ENCODE assay signal across 15 cellular contexts in genomic region chr20:32464401-32465091, GRCh38.
A peak's percentile ranks its signal among the peaks of the same experiment; 100 is the strongest.
DNase-seq lines count a peak whose midpoint lies in the region; ATAC-seq, FAIRE-seq and TF ChIP-seq lines count a peak whose summit lies in the region.
"Had no signal": no experiment of that assay in that cellular context is flagged by ENCODE, and none has a peak within 500 bp of the region (broad histone marks: within the 10 kb centered on the region; RNA-seq: fewer than 3 reads in every experiment).

No MANE protein-coding gene starts in this region.

- no peaks in the 10 kb centered on the region for H3K27me3 Mint-ChIP-seq in CD4-positive, alpha-beta T cell
- H3K27me3 Mint-ChIP-seq in brain = no peaks in the 10 kb centered on the region
- H3K27me3 Mint-ChIP-seq: effector memory CD8-positive, alpha-beta T cell; T-cell had no signal

- no peak for ATAC-seq in CD4-positive, alpha-beta T cell (ENCODE audit: poor library complexity)
- ATAC-seq in HepG2 = no peak
- peak; percentile 2 for ATAC-seq in sciatic nerve
- no peak for ATAC-seq in HG03196 (IDR thresholded peaks at IDR 0.05; ENCODE audit: unreplicated experiment)
- ATAC-seq: effector memory CD8-positive, alpha-beta T cell; Panc1; T-cell had no signal

- DNase-seq in CD4-positive, alpha-beta T cell = no peak
- DNase-seq in HepG2 (ENCODE audit: low spot score) (no peak), sciatic nerve (ENCODE audit: low spot score) (no peak), NCI-H2227 treated with DMSO at 0.1 percent for 48 hours (lab: John Stamatoyannopoulos, UW) (no peak)
- no peak for DNase-seq in activated T-cell treated with anti-CD3 and anti-CD28 coated beads, Interleukin-2, amount 50 U/mL, for 48 hours
- no peak for DNase-seq in activated CD4-positive, alpha-beta T cell treated with anti-CD3 and anti-CD28 coated beads, Interleukin-2, amount 50 U/mL, for 4 hours
- DNase-seq: activated CD4-positive, CD25-positive, alpha-beta regulatory T cell; activated T-cell treated with anti-CD3 and anti-CD28 coated beads for 4 hours; DMS53; effector memory CD8-positive, alpha-beta T cell; NCI-H446; T-cell had no signal

- H3K36me3 ChIP-seq in HepG2 (replicated peaks in 1 of 2; ENCODE audit: control insufficient read depth in 1 of 2, insufficient read depth in 2 of 2, low read length in 2 of 2) = peaks cover 18 to 32% of the 10 kb centered on the region in 2 experiments; a peak in 4 of 5 replicates

- in situ Hi-C loops in HepG2 (cut with HindIII; ENCODE audit: extremely low pct_ligation_motif_present, low pct_unique_long_range_greater_than_20kb) = no loop called here

- BruUV-seq in HepG2 (replicated peaks; lab: Mats Ljungman, UMichigan) = no TSS peak

- no peak for TF ChIP-seq EP300 in HepG2 (IDR thresholded peaks at IDR 0.05; ENCODE audit: low read depth in 2 of 2, low read length in 2 of 2)
- TF ChIP-seq EP300 in HepG2 (CRISPR knock-in tag; IDR thresholded peaks at IDR 0.05; ENCODE audit: borderline replicate concordance) = no peak

- no peak overlapping the region; the same call in 1 of the 2 replicates for H3K4me2 ChIP-seq in HepG2 (ENCODE audit: low read depth, low read length)

- no peak overlapping the region for H2AFZ ChIP-seq in HepG2 (ENCODE audit: low read length)

- H3K4me3 ChIP-seq in HepG2 (replicated peaks in 1 of 3; ENCODE audit: insufficient read depth in 1 of 3, low read depth in 2 of 3, low read length in 3 of 3) = peak overlapping the region in 1 of 3 experiments; percentile 53; a peak in 1 of 6 replicates

- no peak for FAIRE-seq in HepG2 (lab: Jason Lieb, UNC)

- peak overlapping the region; percentile 65; the same call in 1 of the 2 replicates for H3K9ac ChIP-seq in HepG2 (ENCODE audit: insufficient read depth, low read depth, low read length)

- peaks cover 23% of the 10 kb centered on the region for H3K36me3 Mint-ChIP-seq in CD4-positive, alpha-beta T cell (ENCODE audit: low read depth)
- H3K36me3 Mint-ChIP-seq in brain = no peaks in the 10 kb centered on the region

- no peak overlapping the region for H3K4me3 Mint-ChIP-seq in CD4-positive, alpha-beta T cell
- H3K4me3 Mint-ChIP-seq in brain = no peak overlapping the region
- H3K4me3 Mint-ChIP-seq: effector memory CD8-positive, alpha-beta T cell; T-cell had no signal

- POLR2A ChIA-PET in CD4-positive, alpha-beta T cell (lab: Charles Lee) = no interaction called here
- POLR2A ChIA-PET in HepG2 (lab: Yijun Ruan, JAX) = interaction anchor here (1.0 kb wide), 1 partner anchor 10 kb away, joined by 3 read pairs; no protein-coding TSS in a partner anchor

- peak overlapping the region; percentile 42 for H3K27ac Mint-ChIP-seq in CD4-positive, alpha-beta T cell
- H3K27ac Mint-ChIP-seq in brain = peak overlapping the region; percentile 20 to 63 (median 63)

- H3K4me1 Mint-ChIP-seq in CD4-positive, alpha-beta T cell (ENCODE audit: low read depth) = no peaks in the 10 kb centered on the region
- peaks cover 57% of the 10 kb centered on the region for H3K4me1 Mint-ChIP-seq in brain

- peaks cover 6% of the 10 kb centered on the region; the same call in 1 of the 2 replicates for H4K20me1 ChIP-seq in HepG2 (ENCODE audit: insufficient read depth, low read length)

- CTCF ChIA-PET in CD4-positive, alpha-beta T cell (lab: Charles Lee) = no interaction called here
- CTCF ChIA-PET in HepG2 (lab: Yijun Ruan, JAX; ENCODE audit: low intra/inter-chr PET ratio, low total read pairs) = no interaction called here

- no peaks in the 10 kb centered on the region for H3K9me3 Mint-ChIP-seq in CD4-positive, alpha-beta T cell
- no peaks in the 10 kb centered on the region for H3K9me3 Mint-ChIP-seq in brain
- H3K9me3 Mint-ChIP-seq: effector memory CD8-positive, alpha-beta T cell; T-cell had no signal

- no peak for TF ChIP-seq CTCF in CD4-positive, alpha-beta T cell (IDR thresholded peaks at IDR 0.05)
- TF ChIP-seq CTCF in brain (conservative IDR thresholded peaks at IDR 0.05) (no peak), HepG2 (CRISPR knock-in tag; IDR thresholded peaks at IDR 0.05) (no peak)

- H3K27me3 ChIP-seq in CD4-positive, alpha-beta T cell (ENCODE audit: control insufficient read depth, insufficient read depth, low read length) = no peaks in the 10 kb centered on the region
- H3K27me3 ChIP-seq in HepG2 (ENCODE audit: control insufficient read depth in 1 of 2, insufficient read depth in 2 of 2, low read length in 2 of 2) = no peaks in the 10 kb centered on the region

- H3K4me1 ChIP-seq in HepG2 (ENCODE audit: insufficient read depth, low read length) = peaks cover 52% of the 10 kb centered on the region

- H3K9me3 ChIP-seq in CD4-positive, alpha-beta T cell (ENCODE audit: control insufficient read depth, low read length) = no peaks in the 10 kb centered on the region
- H3K9me3 ChIP-seq in HepG2 (ENCODE audit: low read length) = no peaks in the 10 kb centered on the region

- TF ChIP-seq RAD21 in HepG2 (CRISPR knock-in tag; IDR thresholded peaks at IDR 0.05) = no peak

- H3K27ac ChIP-seq in CD4-positive, alpha-beta T cell (ENCODE audit: low read depth, low read length) = no peak overlapping the region
- H3K27ac ChIP-seq in HepG2 (ENCODE audit: extremely low read length, insufficient read depth, low read length) = peak overlapping the region; percentile 80

- no peak for TF ChIP-seq POLR2A in HepG2 (IDR thresholded peaks at IDR 0.05; ENCODE audit: insufficient read depth in 1 of 2, low read depth in 2 of 2, low read length in 2 of 2)

- intact Hi-C loops in CD4-positive, alpha-beta T cell (cut with DNase I, micrococcal nuclease) = no loop called here
- intact Hi-C loops in HepG2 (cut with micrococcal nuclease; ENCODE audit: unreplicated experiment) (loop anchor here (2.0 kb wide), 1 partner anchor 188 kb away; no protein-coding TSS in a partner anchor), sciatic nerve (cut with DNase I) (no loop called here)

- peaks cover 53% of the 10 kb centered on the region for H3K79me2 ChIP-seq in HepG2 (ENCODE audit: insufficient read depth, low read length)

- WGBS in HepG2 (ENCODE audit: low lambda C conversion rate) = 97% methylated on average over 20 of the region's 20 CpGs

TF ChIP-seq in HepG2, 621 proteins besides CTCF, POLR2A, EP300 and RAD21 (continues in another document):
- 0 out of 2 replicates have a peak, but pooled peaks have one; percentile 2 for TF ChIP-seq HIC2 (CRISPR knock-in tag; IDR thresholded peaks at IDR 0.05; ENCODE audit: low read depth)
- 0 out of 2 replicates have a peak, but pooled peaks have one; percentile 25 for TF ChIP-seq ZNF556 (CRISPR knock-in tag; IDR thresholded peaks at IDR 0.05; ENCODE audit: borderline replicate concordance)
- TF ChIP-seq ZXDC (CRISPR knock-in tag; IDR thresholded peaks at IDR 0.05) = no peak
- 0 out of 2 replicates have a peak, but pooled peaks have one; percentile 42 for TF ChIP-seq NR0B2 (CRISPR knock-in tag; IDR thresholded peaks at IDR 0.05)
- TF ChIP-seq PRPF4 (IDR thresholded peaks at IDR 0.05; ENCODE audit: low read depth, low read length, poor library complexity, severe bottlenecking) = peak; percentile 51
- TF ChIP-seq ZNF20 (CRISPR knock-in tag; IDR thresholded peaks at IDR 0.05) = peak; percentile 40; the same call in 1 of the 2 replicates
- 0 out of 2 replicates have a peak, but pooled peaks have one; percentile 18 for TF ChIP-seq ZBTB2 (CRISPR knock-in tag; IDR thresholded peaks at IDR 0.05; ENCODE audit: low read depth)
